ENCODE assay signal across 8 cellular contexts in the genomic region with DNA sequence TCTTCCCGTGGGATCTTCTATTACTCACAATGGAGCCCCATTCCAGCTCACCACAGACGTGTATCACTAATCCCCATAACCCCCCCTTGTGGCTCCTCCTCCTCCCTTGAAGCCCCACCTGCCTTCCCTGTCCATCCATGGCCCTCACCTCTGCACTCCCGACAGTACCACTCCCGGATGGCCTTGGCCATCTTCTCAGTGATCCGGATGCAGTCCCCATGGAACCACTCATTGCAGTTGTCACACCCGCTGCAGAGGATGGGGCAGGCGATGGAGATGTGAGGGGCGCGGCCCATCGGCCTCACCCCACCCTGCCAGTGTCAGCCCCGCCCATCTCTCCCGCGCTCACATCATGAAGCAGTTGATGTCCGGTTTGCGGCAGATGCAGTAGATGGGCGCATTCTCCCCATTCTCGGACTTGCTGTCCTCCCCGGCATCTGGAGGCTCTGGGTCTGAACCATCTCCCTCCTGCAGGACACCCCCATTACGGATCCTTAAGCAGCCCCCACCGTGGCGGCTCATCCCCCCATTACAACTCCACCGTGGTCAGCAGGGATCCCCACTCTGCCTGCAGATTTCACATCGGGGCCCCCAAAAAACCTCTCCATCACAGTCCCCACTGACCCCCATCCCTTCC. TPM values are rescaled to one million over a fixed set of nuclear protein-coding genes. Genes with fewer than 3 reads are reported as not detected.
A peak's percentile ranks its signal among the peaks of the same experiment; 100 is the strongest.
DNase-seq lines count a peak whose midpoint lies in the region; ATAC-seq and TF ChIP-seq lines count a peak whose summit lies in the region.

No MANE protein-coding gene starts in this region.

- H3K14ac ChIP-seq in IMR-90 (replicated peaks; ENCODE audit: low read depth, low read length), result no peak overlapping the region

- H3K18ac ChIP-seq in IMR-90 (ENCODE audit: low read depth, low read length), result no peak overlapping the region

- peaks cover 7% of the 10 kb centered on the region for H3K4me1 Mint-ChIP-seq in Caco-2 (ENCODE audit: low read depth, unreplicated experiment)
- peaks cover 62% of the 10 kb centered on the region for H3K4me1 Mint-ChIP-seq in activated CD4-positive, alpha-beta memory T cell treated with anti-CD3 and anti-CD28 coated beads, Interleukin-2, amount 10 ng/mL, durations not matched to agents 7 days and 5 days

- H3K4me3 ChIP-seq in Caco-2 (ENCODE audit: low read depth, low read length) (peak overlapping the region; percentile 53), IMR-90 (ENCODE audit: insufficient read depth, low read depth, low read length) (peak overlapping the region; percentile 60), retinal pigment epithelial cell (ENCODE audit: low read length) (peak overlapping the region; percentile 94)

- no peak overlapping the region for H4K5ac ChIP-seq in IMR-90 (ENCODE audit: low read depth, low read length)

- no peak overlapping the region for H2BK120ac ChIP-seq in IMR-90 (ENCODE audit: low read depth, low read length)

- CTCF ChIA-PET in Caco-2 (lab: Charles Lee) (no interaction called here), IMR-90 (lab: Yijun Ruan, JAX) (no interaction called here)
- CTCF ChIA-PET in activated CD4-positive, alpha-beta memory T cell treated with anti-CD3 and anti-CD28 coated beads, Interleukin-2, amount 10 ng/mL, durations not matched to agents 7 days and 5 days (lab: Charles Lee), result no interaction called here

- TF ChIP-seq POLR2A in IMR-90 (IDR thresholded peaks at IDR 0.05; ENCODE audit: low read depth, low read length), result no peak

- no peaks in the 10 kb centered on the region for H3K9me1 ChIP-seq in IMR-90 (ENCODE audit: insufficient read depth, low read length)

- H3K27me3 Mint-ChIP-seq in Caco-2 (ENCODE audit: insufficient read depth, unreplicated experiment), result no peaks in the 10 kb centered on the region
- no peaks in the 10 kb centered on the region for H3K27me3 Mint-ChIP-seq in activated CD4-positive, alpha-beta memory T cell treated with anti-CD3 and anti-CD28 coated beads, Interleukin-2, amount 10 ng/mL, durations not matched to agents 7 days and 5 days

- 0 out of 2 replicates have a peak overlapping the region, but pooled peaks have one; percentile 10 for H2AK5ac ChIP-seq in IMR-90 (ENCODE audit: low read depth, low read length)

- H3K4me1 ChIP-seq in Caco-2, result no peaks in the 10 kb centered on the region
- H3K4me1 ChIP-seq in IMR-90 (ENCODE audit: control insufficient read depth, insufficient read depth, low read length), result peaks cover 3% of the 10 kb centered on the region; the same call in 1 of the 2 replicates
- H3K4me1 ChIP-seq in foreskin keratinocyte, result peaks cover 4% of the 10 kb centered on the region

- H2BK15ac ChIP-seq in IMR-90 (ENCODE audit: low read depth, low read length), result no peak overlapping the region

- H4K20me1 ChIP-seq in IMR-90 (ENCODE audit: insufficient read depth, low read length), result peaks cover 3% of the 10 kb centered on the region; the same call in 1 of the 2 replicates

- H2BK5ac ChIP-seq in IMR-90 (ENCODE audit: low read depth, low read length, poor library complexity, severe bottlenecking), result no peak overlapping the region

- peak overlapping the region; percentile 84 for H3K27ac Mint-ChIP-seq in Caco-2 (ENCODE audit: unreplicated experiment)
- H3K27ac Mint-ChIP-seq in activated CD4-positive, alpha-beta memory T cell treated with anti-CD3 and anti-CD28 coated beads, Interleukin-2, amount 10 ng/mL, durations not matched to agents 7 days and 5 days, result peak overlapping the region; percentile 98

- H3K27ac ChIP-seq in IMR-90 (ENCODE audit: insufficient read depth, low read length), result no peak overlapping the region; the same call in 1 of the 2 replicates
- peak overlapping the region; percentile 81 for H3K27ac ChIP-seq in foreskin keratinocyte

- peak overlapping the region; percentile 86 for H2AK9ac ChIP-seq in IMR-90 (replicated peaks; ENCODE audit: low read depth, low read length, poor library complexity)

- POLR2A ChIA-PET in Caco-2 (lab: Charles Lee) (no interaction called here), IMR-90 (lab: Charles Lee; ENCODE audit: unreplicated experiment) (no interaction called here)
- POLR2A ChIA-PET in activated CD4-positive, alpha-beta memory T cell treated with anti-CD3 and anti-CD28 coated beads, Interleukin-2, amount 10 ng/mL, durations not matched to agents 7 days and 5 days (lab: Charles Lee), result interaction anchor here (1.0 kb wide), 1 partner anchor 21 kb away, joined by 5 read pairs; no protein-coding TSS in a partner anchor

- peaks cover 7 to 23% of the 10 kb centered on the region in 2 experiments; a peak in 3 of 4 replicates for H3K79me1 ChIP-seq in IMR-90 (ENCODE audit: low read depth in 1 of 2, low read length in 2 of 2)

- dilution Hi-C loops in IMR-90 (cut with HindIII; ENCODE audit: low sequenced_read_pairs, unreplicated experiment), result no loop called here

- intact Hi-C loops in Caco-2 (cut with micrococcal nuclease; ENCODE audit: unreplicated experiment) (loop anchor here (1.0 to 5.0 kb wide), 2 partner anchors 71 to 141 kb away; no protein-coding TSS in a partner anchor), IMR-90 (cut with micrococcal nuclease) (loop anchor here (5.0 to 10.0 kb wide), 2 partner anchors 71 to 792 kb away; a partner anchor contains a TSS)

- peak overlapping the region; percentile 99 for H2AFZ ChIP-seq in IMR-90 (replicated peaks; ENCODE audit: low read length, poor library complexity)

- H3K27me3 ChIP-seq in Caco-2 (replicated peaks; ENCODE audit: control insufficient read depth, insufficient read depth, low read length), result no peaks in the 10 kb centered on the region
- peaks cover 5% of the 10 kb centered on the region; the same call in 1 of the 2 replicates for H3K27me3 ChIP-seq in IMR-90 (ENCODE audit: control insufficient read depth, insufficient read depth, low read length)
- no peaks in the 10 kb centered on the region for H3K27me3 ChIP-seq in foreskin keratinocyte

- TF ChIP-seq RAD21 in IMR-90 (IDR thresholded peaks at IDR 0.05; ENCODE audit: low read length), result no peak

- H3K9ac ChIP-seq in IMR-90 (ENCODE audit: low read depth, low read length), result peak overlapping the region; percentile 55

- no peaks in the 10 kb centered on the region; the same call in 1 of the 2 replicates for H3K36me3 ChIP-seq in Caco-2 (ENCODE audit: control insufficient read depth, insufficient read depth, low read length)
- peaks cover 30% of the 10 kb centered on the region for H3K36me3 ChIP-seq in IMR-90 (ENCODE audit: control insufficient read depth, insufficient read depth, low read length)

- H3K56ac ChIP-seq in IMR-90 (ENCODE audit: extremely low read depth, insufficient read depth, low read length), result no peak overlapping the region

- peaks cover 18% of the 10 kb centered on the region for H3K36me3 Mint-ChIP-seq in Caco-2 (ENCODE audit: insufficient read depth, unreplicated experiment)
- H3K36me3 Mint-ChIP-seq in activated CD4-positive, alpha-beta memory T cell treated with anti-CD3 and anti-CD28 coated beads, Interleukin-2, amount 10 ng/mL, durations not matched to agents 7 days and 5 days (ENCODE audit: low read depth), result peaks cover 57% of the 10 kb centered on the region

- H4K91ac ChIP-seq in IMR-90 (ENCODE audit: insufficient read depth, low read depth, low read length), result no peak overlapping the region

- H2BK20ac ChIP-seq in IMR-90 (ENCODE audit: low read depth, low read length), result no peak overlapping the region

- H3K4ac ChIP-seq in IMR-90 (ENCODE audit: low read depth, low read length), result 0 out of 2 replicates have a peak overlapping the region, but pooled peaks have one; percentile 13

- no peak for ATAC-seq in IMR-90 (ENCODE audit: low read depth)
- ATAC-seq in foreskin keratinocyte, result peak; percentile 11
- no peak for ATAC-seq in HG03521 (IDR thresholded peaks at IDR 0.05; ENCODE audit: unreplicated experiment)
- no peak for ATAC-seq in GM18517 (IDR thresholded peaks at IDR 0.05; ENCODE audit: unreplicated experiment)

- in situ Hi-C loops in IMR-90 (cut with MboI; ENCODE audit: low sequenced_read_pairs), result loop anchor here (25.0 kb wide), 2 partner anchors 751 to 1649 kb away; a partner anchor contains a TSS

- no peaks in the 10 kb centered on the region for H3K9me3 ChIP-seq in Caco-2
- no peaks in the 10 kb centered on the region for H3K9me3 ChIP-seq in IMR-90 (ENCODE audit: control insufficient read depth, insufficient read depth, low read length)

- H3K23ac ChIP-seq in IMR-90 (ENCODE audit: low read depth, low read length), result no peak overlapping the region

- 0 out of 4 replicates have a peak overlapping the region, but pooled peaks of 1 of the 2 experiments have one; percentile 39 for H4K8ac ChIP-seq in IMR-90 (ENCODE audit: low read depth in 2 of 2, low read length in 2 of 2)

- DNase-seq in Caco-2 (no peak), IMR-90 (peak; percentile 29), foreskin keratinocyte (peak in 1 of 2 donors; percentile 54), retinal pigment epithelial cell (ENCODE audit: low read depth) (no peak), NCI-H187 treated with DMSO at 0.1 percent for 48 hours (lab: John Stamatoyannopoulos, UW) (no peak)
- peak; percentile 56 for DNase-seq in activated CD4-positive, alpha-beta memory T cell treated with anti-CD3 and anti-CD28 coated beads, Interleukin-2, amount 10 ng/mL, durations not matched to agents 7 days and 5 days

- BruUV-seq in Caco-2 (replicated peaks; lab: Mats Ljungman, UMichigan), result no TSS peak
- no TSS peak for BruUV-seq in IMR-90 (replicated peaks; lab: Mats Ljungman, UMichigan)

- WGBS in IMR-90 (ENCODE audit: extremely low coverage in 2 of 2, insufficient read length in 1 of 2), 2 experiments, result 7% methylated on average over 10 of the region's 23 CpGs; no CpG with 5 or more reads in 1 of the 2 experiments

- H3K4me2 ChIP-seq in IMR-90 (ENCODE audit: low read depth, low read length), result peak overlapping the region; percentile 82

- TF ChIP-seq CTCF in Caco-2 (IDR thresholded peaks at IDR 0.05; ENCODE audit: insufficient read depth in 1 of 2, low read depth in 1 of 2, low read length in 1 of 2, severe bottlenecking in 1 of 2, unreplicated experiment in 1 of 2) (no peak), IMR-90 (conservative IDR thresholded peaks at IDR 0.05; ENCODE audit: low read depth, low read length) (no peak), foreskin keratinocyte (conservative IDR thresholded peaks at IDR 0.05) (no peak), retinal pigment epithelial cell (conservative IDR thresholded peaks at IDR 0.05; ENCODE audit: low read depth, low read length) (no peak)

- no peaks in the 10 kb centered on the region for H3K9me3 Mint-ChIP-seq in Caco-2 (ENCODE audit: unreplicated experiment)
- H3K9me3 Mint-ChIP-seq in activated CD4-positive, alpha-beta memory T cell treated with anti-CD3 and anti-CD28 coated beads, Interleukin-2, amount 10 ng/mL, durations not matched to agents 7 days and 5 days, result no peaks in the 10 kb centered on the region

- H3K4me3 Mint-ChIP-seq in Caco-2 (ENCODE audit: unreplicated experiment), result peak overlapping the region; percentile 87
- peak overlapping the region; percentile 98 for H3K4me3 Mint-ChIP-seq in activated CD4-positive, alpha-beta memory T cell treated with anti-CD3 and anti-CD28 coated beads, Interleukin-2, amount 10 ng/mL, durations not matched to agents 7 days and 5 days

RNA-seq across cellular contexts. Expression of a gene that starts 1.0 kb away (rescaled TPM):
- total RNA-seq in Caco-2 (2022), result 37.7 and 41.5 TPM in 2 replicates
- total RNA-seq in IMR-90 (2012; rRNA removed), result 24.0 and 29.4 TPM in 2 replicates
- polyA plus RNA-seq in IMR-90 (2012; rRNA removed), result 66.2 and 81.6 TPM in 2 replicates
- 57.6 and 61.0 TPM in 2 replicates for polyA plus RNA-seq in IMR-90 (2012; cell fraction: cytosol; rRNA removed)
- polyA plus RNA-seq in IMR-90 (2012; cell fraction: nucleus; rRNA removed; ENCODE audit: low replicate concordance), result 342 and 639 TPM in 2 replicates
- 100 to 1,000 TPM; 128 to 133 TPM for total RNA-seq in activated CD4-positive, alpha-beta memory T cell treated with anti-CD3 and anti-CD28 coated beads, Interleukin-2, amount 10 ng/mL, durations not matched to agents 7 days and 5 days
- total RNA-seq in foreskin keratinocyte, result 51.3 and 56.8 TPM in 2 replicates
- 51.8 and 58.3 TPM in 2 replicates for polyA plus RNA-seq in foreskin keratinocyte

RNA-seq across cellular contexts. Expression of a gene that starts 5.2 kb away (rescaled TPM):
- total RNA-seq in Caco-2 (2022) (31.1 and 34.7 TPM in 2 replicates), IMR-90 (2012; rRNA removed) (31.7 TPM in 2 replicates), foreskin keratinocyte (78.5 and 86.2 TPM in 2 replicates)
- polyA plus RNA-seq in IMR-90 (2012; rRNA removed) (56.5 and 61.3 TPM in 2 replicates), foreskin keratinocyte (44.9 and 46.4 TPM in 2 replicates)
- 50.3 and 57.0 TPM in 2 replicates for polyA plus RNA-seq in IMR-90 (2012; cell fraction: cytosol; rRNA removed)
- polyA plus RNA-seq in IMR-90 (2012; cell fraction: nucleus; rRNA removed; ENCODE audit: low replicate concordance), result 228 and 398 TPM in 2 replicates
- 100 to 1,000 TPM; 103 to 106 TPM for total RNA-seq in activated CD4-positive, alpha-beta memory T cell treated with anti-CD3 and anti-CD28 coated beads, Interleukin-2, amount 10 ng/mL, durations not matched to agents 7 days and 5 days

RNA-seq across cellular contexts. Expression of a gene that starts 20.2 kb away (rescaled TPM):
- total RNA-seq in Caco-2 (2022), result 0.23 TPM in 1 of 2 replicates, not detected in the other
- under 0.01 TPM in 2 replicates for total RNA-seq in IMR-90 (2012; rRNA removed)
- polyA plus RNA-seq in IMR-90 (2012; rRNA removed), result 0.12 and 0.22 TPM in 2 replicates
- polyA plus RNA-seq in IMR-90 (2012; cell fraction: cytosol; rRNA removed), result 0.08 and 0.12 TPM in 2 replicates
- polyA plus RNA-seq in IMR-90 (2012; cell fraction: nucleus; rRNA removed; ENCODE audit: low replicate concordance), result 0.09 TPM in 1 of 2 replicates, not detected in the other
- under 1 TPM; 0.50 to 0.83 TPM for total RNA-seq in activated CD4-positive, alpha-beta memory T cell treated with anti-CD3 and anti-CD28 coated beads, Interleukin-2, amount 10 ng/mL, durations not matched to agents 7 days and 5 days
- total RNA-seq in foreskin keratinocyte, result 0.34 and 0.46 TPM in 2 replicates
- 0.40 and 0.41 TPM in 2 replicates for polyA plus RNA-seq in foreskin keratinocyte

Comparison
In these comparisons a context has a peak if more than half of its experiments do, and no peak if none do; other contexts are left out.
1. DNase-seq: peak in IMR-90 (single experiment) and activated CD4-positive, alpha-beta memory T cell treated with anti-CD3 and anti-CD28 coated beads, Interleukin-2, amount 10 ng/mL, durations not matched to agents 7 days and 5 days (single experiment); none in Caco-2 (0 of 2), retinal pigment epithelial cell (single experiment) and NCI-H187 treated with DMSO at 0.1 percent for 48 hours (single experiment).
2. Peak in every context shown above with its lines, with median percentiles within 50 percentile points of each other: H3K4me3 ChIP-seq.